Comparison of ENCODE assay signal across 2 cellular contexts in genomic region chr2:54632733-54633692, GRCh38.
A peak's percentile ranks its signal among the peaks of the same experiment; 100 is the strongest.
TF ChIP-seq lines count a peak whose summit lies in the region.

No MANE protein-coding gene starts in this region.

TF ChIP-seq in GM12878, 131 proteins besides CTCF, POLR2A, EP300 and RAD21 (continued from another document):
- TF ChIP-seq MEF2B (IDR thresholded peaks at IDR 0.05; ENCODE audit: partially characterized antibody, poor library complexity, severe bottlenecking) (peak; percentile 14), ZSCAN29 (IDR thresholded peaks at IDR 0.05) (no peak), STAT3 (IDR thresholded peaks at IDR 0.05; ENCODE audit: low read depth, low read length) (no peak)

TF ChIP-seq in HepG2, 621 proteins besides CTCF, POLR2A, EP300 and RAD21 (continued from another document):
- TF ChIP-seq ZNF687 (CRISPR knock-in tag; IDR thresholded peaks at IDR 0.05) = no peak
- no peak for TF ChIP-seq ZNF549 (CRISPR knock-in tag; IDR thresholded peaks at IDR 0.05)
- TF ChIP-seq ISX (CRISPR knock-in tag; conservative IDR thresholded peaks at IDR 0.05) = no peak
- 0 out of 2 replicates have a peak, but pooled peaks have one; percentile 53 for TF ChIP-seq SSRP1 (CRISPR knock-in tag; IDR thresholded peaks at IDR 0.05)
- TF ChIP-seq AGO2 (optimal IDR thresholded peaks at IDR 0.05; ENCODE audit: low read depth, low read length) = peak; percentile 54
- no peak for TF ChIP-seq JDP2 (CRISPR knock-in tag; IDR thresholded peaks at IDR 0.05; ENCODE audit: borderline replicate concordance)
- no peak for TF ChIP-seq TFAP4 (IDR thresholded peaks at IDR 0.05; ENCODE audit: borderline replicate concordance, low read depth)
- no peak for TF ChIP-seq ZSCAN20 (CRISPR knock-in tag; IDR thresholded peaks at IDR 0.05; ENCODE audit: borderline replicate concordance)
- peak; percentile 51 for TF ChIP-seq RBM22 (optimal IDR thresholded peaks at IDR 0.05; ENCODE audit: low read length)
- TF ChIP-seq, protein P1, sequence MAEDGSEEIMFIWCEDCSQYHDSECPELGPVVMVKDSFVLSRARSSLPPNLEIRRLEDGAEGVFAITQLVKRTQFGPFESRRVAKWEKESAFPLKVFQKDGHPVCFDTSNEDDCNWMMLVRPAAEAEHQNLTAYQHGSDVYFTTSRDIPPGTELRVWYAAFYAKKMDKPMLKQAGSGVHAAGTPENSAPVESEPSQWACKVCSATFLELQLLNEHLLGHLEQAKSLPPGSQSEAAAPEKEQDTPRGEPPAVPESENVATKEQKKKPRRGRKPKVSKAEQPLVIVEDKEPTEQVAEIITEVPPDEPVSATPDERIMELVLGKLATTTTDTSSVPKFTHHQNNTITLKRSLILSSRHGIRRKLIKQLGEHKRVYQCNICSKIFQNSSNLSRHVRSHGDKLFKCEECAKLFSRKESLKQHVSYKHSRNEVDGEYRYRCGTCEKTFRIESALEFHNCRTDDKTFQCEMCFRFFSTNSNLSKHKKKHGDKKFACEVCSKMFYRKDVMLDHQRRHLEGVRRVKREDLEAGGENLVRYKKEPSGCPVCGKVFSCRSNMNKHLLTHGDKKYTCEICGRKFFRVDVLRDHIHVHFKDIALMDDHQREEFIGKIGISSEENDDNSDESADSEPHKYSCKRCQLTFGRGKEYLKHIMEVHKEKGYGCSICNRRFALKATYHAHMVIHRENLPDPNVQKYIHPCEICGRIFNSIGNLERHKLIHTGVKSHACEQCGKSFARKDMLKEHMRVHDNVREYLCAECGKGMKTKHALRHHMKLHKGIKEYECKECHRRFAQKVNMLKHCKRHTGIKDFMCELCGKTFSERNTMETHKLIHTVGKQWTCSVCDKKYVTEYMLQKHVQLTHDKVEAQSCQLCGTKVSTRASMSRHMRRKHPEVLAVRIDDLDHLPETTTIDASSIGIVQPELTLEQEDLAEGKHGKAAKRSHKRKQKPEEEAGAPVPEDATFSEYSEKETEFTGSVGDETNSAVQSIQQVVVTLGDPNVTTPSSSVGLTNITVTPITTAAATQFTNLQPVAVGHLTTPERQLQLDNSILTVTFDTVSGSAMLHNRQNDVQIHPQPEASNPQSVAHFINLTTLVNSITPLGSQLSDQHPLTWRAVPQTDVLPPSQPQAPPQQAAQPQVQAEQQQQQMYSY (CRISPR knock-in tag; IDR thresholded peaks at IDR 0.05) = no peak
- no peak for TF ChIP-seq ZNF749 (CRISPR knock-in tag; IDR thresholded peaks at IDR 0.05; ENCODE audit: borderline replicate concordance)
- no peak for TF ChIP-seq EED (CRISPR knock-in tag; IDR thresholded peaks at IDR 0.05)
- TF ChIP-seq ATF2 (CRISPR knock-in tag; IDR thresholded peaks at IDR 0.05) = no peak
- no peak for TF ChIP-seq JUN (CRISPR knock-in tag; IDR thresholded peaks at IDR 0.05)
